ENCODE assay signal across 13 cellular contexts in genomic region chr6:14207493-14207892, GRCh38.
DNase-seq lines count a peak whose midpoint lies in the region; ATAC-seq, FAIRE-seq and TF ChIP-seq lines count a peak whose summit lies in the region.
"Had no signal": no experiment of that assay in that cellular context is flagged by ENCODE, and none has a peak within 500 bp of the region (broad histone marks: within the 10 kb centered on the region; RNA-seq: fewer than 3 reads in every experiment).

No MANE protein-coding gene starts in this region.

- ATAC-seq in GM21526 (IDR thresholded peaks at IDR 0.05; ENCODE audit: low FRiP score, unreplicated experiment), result no peak

- H3K9me3 Mint-ChIP-seq in nephron, result no peaks in the 10 kb centered on the region

- peaks cover 11% of the 10 kb centered on the region for H3K27me3 Mint-ChIP-seq in nephron (ENCODE audit: low read depth)

- TF ChIP-seq CTCF in nephron (IDR thresholded peaks at IDR 0.05; ENCODE audit: unreplicated experiment in 3 of 3), result no peak

- peak; percentile 64 for DNase-seq in RCC 7860 (ENCODE audit: low spot score)
- DNase-seq in kidney glomerular epithelial cell (lab: John Stamatoyannopoulos, UW), result peak; percentile 14
- DNase-seq in midbrain (lab: John Stamatoyannopoulos, UW), result no peak
- no peak for DNase-seq in activated naive CD4-positive, alpha-beta T cell treated with Interleukin-2 at 50 U/mL for 16 hours
- no peak for DNase-seq in posterior vena cava (ENCODE audit: low spot score)
- DNase-seq: H9, NCI-H1092, NCI-H1694 treated with DMSO at 0.1 percent for 48 hours, NCI-H345, NCI-H748 treated with DMSO at 0.1 percent for 48 hours, PC-9 had no signal

- no peaks in the 10 kb centered on the region for H3K36me3 Mint-ChIP-seq in nephron (ENCODE audit: low read depth)

- FAIRE-seq in RCC 7860 (lab: Jason Lieb, UNC), result peak; percentile 87

- peak overlapping the region in 2 of 3 experiments; percentile 4 to 73 for H3K27ac Mint-ChIP-seq in nephron
- H3K27ac Mint-ChIP-seq: H9 had no signal

- no peak overlapping the region for H3K4me3 Mint-ChIP-seq in nephron
- H3K4me3 Mint-ChIP-seq: H9 had no signal

- peaks cover 48% of the 10 kb centered on the region for H3K4me1 Mint-ChIP-seq in nephron

- intact Hi-C loops in posterior vena cava (cut with DNase I), result no loop called here

Comparison
In these comparisons a context has a peak if more than half of its experiments do, and no peak if none do; other contexts are left out.
1. DNase-seq: peak in RCC 7860 (single experiment) and kidney glomerular epithelial cell (single experiment); none in midbrain (single experiment), activated naive CD4-positive, alpha-beta T cell treated with Interleukin-2 at 50 U/mL for 16 hours (single experiment) and posterior vena cava (single experiment).